Comparison of ENCODE assay signal across 12 cellular contexts in genomic region chr20:59013959-59014608, GRCh38. TPM values are rescaled to one million over a fixed set of nuclear protein-coding genes. Genes with fewer than 3 reads are reported as not detected.
DNase-seq lines count a peak whose midpoint lies in the region; ATAC-seq, FAIRE-seq and TF ChIP-seq lines count a peak whose summit lies in the region.
"Had no signal": no experiment of that assay in that cellular context is flagged by ENCODE, and none has a peak within 500 bp of the region (broad histone marks: within the 10 kb centered on the region; RNA-seq: fewer than 3 reads in every experiment).

No MANE protein-coding gene starts in this region.

- no peaks in the 10 kb centered on the region for H3K36me3 Mint-ChIP-seq in activated naive CD8-positive, alpha-beta T cell treated with anti-CD3 and anti-CD28 coated beads, Interleukin-2, amount 50 U/mL, for 24 hours (ENCODE audit: low read depth)

- BruUV-seq in HepG2 (replicated peaks; lab: Mats Ljungman, UMichigan), result no TSS peak

- TF ChIP-seq CTCF in AG04450 (IDR thresholded peaks at IDR 0.05; ENCODE audit: low read depth, low read length) (no peak), HepG2 (CRISPR knock-in tag; IDR thresholded peaks at IDR 0.05) (no peak), psoas muscle (IDR thresholded peaks at IDR 0.05) (no peak), gastrocnemius medialis (IDR thresholded peaks at IDR 0.05 in 4 of 5, conservative IDR thresholded peaks at IDR 0.05 in 1 of 5) (no peak)

- FAIRE-seq in HTR-8/SVneo (lab: Jason Lieb, UNC), result peak; percentile 83
- FAIRE-seq in HepG2 (lab: Jason Lieb, UNC), result no peak

- no peaks in the 10 kb centered on the region for H3K9me3 Mint-ChIP-seq in activated naive CD8-positive, alpha-beta T cell treated with anti-CD3 and anti-CD28 coated beads, Interleukin-2, amount 50 U/mL, for 24 hours

- CTCF ChIA-PET in AG04450 (lab: Charles Lee), result interaction anchor here (0.8 kb wide), 1 partner anchor 144 kb away, joined by 3 read pairs; no protein-coding TSS in a partner anchor
- CTCF ChIA-PET in HepG2 (lab: Yijun Ruan, JAX; ENCODE audit: low intra/inter-chr PET ratio, low total read pairs), result no interaction called here

- H3K9ac ChIP-seq in HepG2 (ENCODE audit: insufficient read depth, low read depth, low read length), result peak overlapping the region; percentile 38; the same call in 1 of the 2 replicates
- H3K9ac ChIP-seq: parathyroid adenoma had no signal

- POLR2A ChIA-PET in AG04450 (lab: Yijun Ruan, JAX), result no interaction called here
- POLR2A ChIA-PET in HepG2 (lab: Yijun Ruan, JAX), result interaction anchor here (1.2 to 7.7 kb wide), 2 partner anchors 18 to 30 kb away, joined by 3 to 61 read pairs; partner anchors contain the start of gene ATP5F1E

- H3K27ac ChIP-seq in AG04450 (ENCODE audit: low read depth, low read length) (peak overlapping the region; percentile 31), HepG2 (ENCODE audit: extremely low read length, insufficient read depth, low read length) (no peak overlapping the region), psoas muscle (no peak overlapping the region), gastrocnemius medialis (no peak overlapping the region)
- H3K27ac ChIP-seq: parathyroid adenoma had no signal

- H3K4me3 ChIP-seq in AG04450 (ENCODE audit: low read depth, low read length), result no peak overlapping the region
- H3K4me3 ChIP-seq in HepG2 (replicated peaks in 1 of 3; ENCODE audit: insufficient read depth in 1 of 3, low read depth in 2 of 3, low read length in 3 of 3), result peak overlapping the region in 2 of 3 experiments; percentile 47 to 62; a peak in 4 of 6 replicates
- no peak overlapping the region for H3K4me3 ChIP-seq in psoas muscle
- H3K4me3 ChIP-seq in gastrocnemius medialis, result no peak overlapping the region

- 75% methylated on average over 13 of the region's 13 CpGs for WGBS in HepG2 (ENCODE audit: low lambda C conversion rate)
- 77 to 89% (median 82%) methylated on average over 13 of the region's 13 CpGs for WGBS in psoas muscle, 3 donors

- in situ Hi-C loops in HepG2 (cut with HindIII; ENCODE audit: extremely low pct_ligation_motif_present, low pct_unique_long_range_greater_than_20kb), result no loop called here
- in situ Hi-C loops in gastrocnemius medialis (cut with MboI; ENCODE audit: low sequenced_read_pairs in 4 of 4), result no loop called here

- H3K27ac Mint-ChIP-seq in activated naive CD8-positive, alpha-beta T cell treated with anti-CD3 and anti-CD28 coated beads, Interleukin-2, amount 50 U/mL, for 24 hours, result peak overlapping the region; percentile 29

- no peak overlapping the region for H3K4me3 Mint-ChIP-seq in activated naive CD8-positive, alpha-beta T cell treated with anti-CD3 and anti-CD28 coated beads, Interleukin-2, amount 50 U/mL, for 24 hours

- no peak overlapping the region for H2AFZ ChIP-seq in HepG2 (ENCODE audit: low read length)
- H2AFZ ChIP-seq: parathyroid adenoma had no signal

- ATAC-seq in activated naive CD8-positive, alpha-beta T cell treated with anti-CD3 and anti-CD28 coated beads, Interleukin-2, amount 50 U/mL, for 24 hours, result peak; percentile 29
- no peak for ATAC-seq in HepG2
- ATAC-seq in psoas muscle, result no peak
- no peak for ATAC-seq in gastrocnemius medialis

- TF ChIP-seq EP300 in HepG2 (IDR thresholded peaks at IDR 0.05; ENCODE audit: low read depth in 2 of 2, low read length in 2 of 2) (no peak), HepG2 (CRISPR knock-in tag; IDR thresholded peaks at IDR 0.05; ENCODE audit: borderline replicate concordance) (no peak)

- H3K9me3 ChIP-seq in AG04450 (ENCODE audit: control insufficient read depth, insufficient read depth, low read length) (no peaks in the 10 kb centered on the region), HepG2 (ENCODE audit: low read length) (no peaks in the 10 kb centered on the region), psoas muscle (no peaks in the 10 kb centered on the region), gastrocnemius medialis (no peaks in the 10 kb centered on the region)

- H3K4me1 ChIP-seq in HepG2 (ENCODE audit: insufficient read depth, low read length) (peaks cover 100% of the 10 kb centered on the region), psoas muscle (peaks cover 3% of the 10 kb centered on the region), gastrocnemius medialis (no peaks in the 10 kb centered on the region)

- H3K27me3 Mint-ChIP-seq in activated naive CD8-positive, alpha-beta T cell treated with anti-CD3 and anti-CD28 coated beads, Interleukin-2, amount 50 U/mL, for 24 hours, result no peaks in the 10 kb centered on the region

- intact Hi-C loops in HepG2 (cut with micrococcal nuclease; ENCODE audit: unreplicated experiment), result no loop called here
- intact Hi-C loops in psoas muscle (cut with DNase I), result no loop called here
- intact Hi-C loops in gastrocnemius medialis (cut with DNase I; ENCODE audit: low total_unique reads), result no loop called here

- H4K20me1 ChIP-seq in HepG2 (ENCODE audit: insufficient read depth, low read length), result no peaks in the 10 kb centered on the region

- H3K4me1 Mint-ChIP-seq in activated naive CD8-positive, alpha-beta T cell treated with anti-CD3 and anti-CD28 coated beads, Interleukin-2, amount 50 U/mL, for 24 hours, result peaks cover 46% of the 10 kb centered on the region

- TF ChIP-seq POLR2A in HepG2 (IDR thresholded peaks at IDR 0.05; ENCODE audit: insufficient read depth in 1 of 2, low read depth in 2 of 2, low read length in 2 of 2) (no peak), gastrocnemius medialis (IDR thresholded peaks at IDR 0.05) (no peak)

- no peak for TF ChIP-seq RAD21 in HepG2 (CRISPR knock-in tag; IDR thresholded peaks at IDR 0.05)

- peaks cover 15% of the 10 kb centered on the region for H3K79me2 ChIP-seq in HepG2 (ENCODE audit: insufficient read depth, low read length)

- DNase-seq in AG04450 (ENCODE audit: low read depth, low spot score), result peak; percentile 24
- DNase-seq in HTR-8/SVneo (ENCODE audit: insufficient read length, low spot score), result no peak
- DNase-seq in activated naive CD8-positive, alpha-beta T cell treated with anti-CD3 and anti-CD28 coated beads, Interleukin-2, amount 50 U/mL, for 24 hours, result no peak
- DNase-seq in HepG2 (ENCODE audit: low spot score), result no peak
- DNase-seq in SKM-1 treated with dmso at 0.1 percent for 144 hours (lab: John Stamatoyannopoulos, UW; ENCODE audit: unreplicated experiment), result no peak
- no peak for DNase-seq in OCI-M1 (lab: John Stamatoyannopoulos, UW)
- no peak for DNase-seq in psoas muscle
- DNase-seq in gastrocnemius medialis, result no peak
- DNase-seq: NCI-H510A, SW 1271 had no signal

- peak overlapping the region; percentile 66 for H3K4me2 ChIP-seq in HepG2 (ENCODE audit: low read depth, low read length)

- no peaks in the 10 kb centered on the region; a peak in 1 of 5 replicates for H3K36me3 ChIP-seq in HepG2 (replicated peaks in 1 of 2; ENCODE audit: control insufficient read depth in 1 of 2, insufficient read depth in 2 of 2, low read length in 2 of 2)
- H3K36me3 ChIP-seq in psoas muscle (ENCODE audit: insufficient read depth in 1 of 2, low read depth in 1 of 2), result no peaks in the 10 kb centered on the region
- no peaks in the 10 kb centered on the region for H3K36me3 ChIP-seq in gastrocnemius medialis

- H3K27me3 ChIP-seq in AG04450 (ENCODE audit: control insufficient read depth, insufficient read depth, low read length) (no peaks in the 10 kb centered on the region), HepG2 (ENCODE audit: control insufficient read depth in 1 of 2, insufficient read depth in 2 of 2, low read length in 2 of 2) (no peaks in the 10 kb centered on the region), psoas muscle (ENCODE audit: insufficient read depth in 3 of 3, low read length in 2 of 3) (no peaks in the 10 kb centered on the region), gastrocnemius medialis (no peaks in the 10 kb centered on the region)

RNA-seq across cellular contexts. Expression of gene TUBB1, which starts 5.1 kb away (rescaled TPM):
- not detected in 2 replicates for polyA plus RNA-seq in AG04450 (2011; rRNA removed)
- polyA minus RNA-seq in AG04450 (2011; rRNA and poly(A)+ RNA removed), result not detected in 2 replicates
- total RNA-seq in HepG2 (2016; rRNA removed; fragmentation: Illumina TruSeq; extraction: Trizol), result 0.11 and 0.17 TPM in 2 replicates
- not detected in 2 replicates for total RNA-seq in HepG2 (2016; cell fraction: cytosol; rRNA removed; fragmentation: Illumina TruSeq; extraction: Trizol; ENCODE audit: low read depth)
- 0.17 and 0.25 TPM in 2 replicates for total RNA-seq in HepG2 (2016; cell fraction: insoluble cytoplasmic fraction; rRNA removed; fragmentation: Illumina TruSeq; extraction: Trizol)
- 0.07 TPM in 1 of 2 replicates, not detected in the other for total RNA-seq in HepG2 (2016; cell fraction: membrane; rRNA removed; fragmentation: Illumina TruSeq; extraction: Trizol)
- total RNA-seq in HepG2 (2016; cell fraction: nucleus; rRNA removed; fragmentation: Illumina TruSeq; extraction: Trizol), result 0.09 and 0.16 TPM in 2 replicates
- 51.5 and 57.6 TPM in 2 replicates for polyA plus RNA-seq in HepG2 (2011; rRNA removed)
- 32.3 and 32.4 TPM in 2 replicates for polyA plus RNA-seq in HepG2 (2011; cell fraction: cytosol; rRNA removed)
- polyA plus RNA-seq in HepG2 (2011; cell fraction: nucleus; rRNA removed), result 71.8 and 73.9 TPM in 2 replicates
- 7.2 and 22.3 TPM in 2 replicates for polyA plus RNA-seq in HepG2 (2012)
- 0.03 TPM in 1 of 2 replicates, not detected in the other for polyA plus RNA-seq in HepG2 (2016; cell fraction: cytosol; fragmentation: Illumina TruSeq; extraction: Trizol; ENCODE audit: low read depth)
- 0.23 and 0.33 TPM in 2 replicates for polyA plus RNA-seq in HepG2 (2016; cell fraction: insoluble cytoplasmic fraction; fragmentation: Illumina TruSeq; extraction: Trizol; ENCODE audit: low read depth)
- 0.05 and 0.07 TPM in 2 replicates for polyA plus RNA-seq in HepG2 (2016; cell fraction: membrane; fragmentation: Illumina TruSeq; extraction: Trizol; ENCODE audit: low read depth)
- 0.33 and 0.59 TPM in 2 replicates for polyA plus RNA-seq in HepG2 (2016; cell fraction: nucleus; fragmentation: Illumina TruSeq; extraction: Trizol; ENCODE audit: insufficient read depth, low read depth)
- 47.0 TPM in 1 of 2 replicates, not detected in the other for polyA minus RNA-seq in HepG2 (2011; rRNA and poly(A)+ RNA removed; ENCODE audit: low replicate concordance)
- polyA minus RNA-seq in HepG2 (2011; cell fraction: cytosol; rRNA and poly(A)+ RNA removed), result 17.2 and 17.4 TPM in 2 replicates
- polyA minus RNA-seq in HepG2 (2011; cell fraction: nucleus; rRNA and poly(A)+ RNA removed), result 20.1 and 23.4 TPM in 2 replicates
- total RNA-seq in psoas muscle, result under 1 TPM; 0.08 to 0.32 (median 0.19) TPM
- polyA plus RNA-seq in psoas muscle, result under 1 TPM in 2 of 3 donors, not detected in 1; 0.03 to 0.05 TPM
- under 1 TPM in 1 of 4 donors, not detected in 3; 0.07 TPM for total RNA-seq in gastrocnemius medialis
- total RNA-seq: kidney epithelial cell had no signal

RNA-seq across cellular contexts. Expression of gene CTSZ, which starts 7.0 kb away (rescaled TPM):
- polyA plus RNA-seq in AG04450 (2011; rRNA removed) (141 and 156 TPM in 2 replicates), HepG2 (2011; rRNA removed) (0.33 and 0.46 TPM in 2 replicates), psoas muscle (10 to 100 TPM; 38.2 to 47.3 (median 41.0) TPM)
- polyA minus RNA-seq in AG04450 (2011; rRNA and poly(A)+ RNA removed), result 67.9 and 73.2 TPM in 2 replicates
- total RNA-seq in HepG2 (2016; rRNA removed; fragmentation: Illumina TruSeq; extraction: Trizol) (not detected in 2 replicates), psoas muscle (10 to 100 TPM; 41.2 to 50.5 (median 45.0) TPM), gastrocnemius medialis (10 to 100 TPM; 25.2 to 58.7 (median 51.9) TPM)
- not detected in 2 replicates for total RNA-seq in HepG2 (2016; cell fraction: cytosol; rRNA removed; fragmentation: Illumina TruSeq; extraction: Trizol; ENCODE audit: low read depth)
- not detected in 2 replicates for total RNA-seq in HepG2 (2016; cell fraction: insoluble cytoplasmic fraction; rRNA removed; fragmentation: Illumina TruSeq; extraction: Trizol)
- total RNA-seq in HepG2 (2016; cell fraction: membrane; rRNA removed; fragmentation: Illumina TruSeq; extraction: Trizol), result not detected in 2 replicates
- not detected in 2 replicates for total RNA-seq in HepG2 (2016; cell fraction: nucleus; rRNA removed; fragmentation: Illumina TruSeq; extraction: Trizol)
- polyA plus RNA-seq in HepG2 (2011; cell fraction: cytosol; rRNA removed), result 0.28 and 0.36 TPM in 2 replicates
- polyA plus RNA-seq in HepG2 (2011; cell fraction: nucleus; rRNA removed), result 0.23 and 0.59 TPM in 2 replicates
- polyA plus RNA-seq in HepG2 (2012), result 0.47 and 0.52 TPM in 2 replicates
- not detected in 2 replicates for polyA plus RNA-seq in HepG2 (2016; cell fraction: cytosol; fragmentation: Illumina TruSeq; extraction: Trizol; ENCODE audit: low read depth)
- polyA plus RNA-seq in HepG2 (2016; cell fraction: insoluble cytoplasmic fraction; fragmentation: Illumina TruSeq; extraction: Trizol; ENCODE audit: low read depth), result not detected in 2 replicates
- not detected in 2 replicates for polyA plus RNA-seq in HepG2 (2016; cell fraction: membrane; fragmentation: Illumina TruSeq; extraction: Trizol; ENCODE audit: low read depth)
- polyA plus RNA-seq in HepG2 (2016; cell fraction: nucleus; fragmentation: Illumina TruSeq; extraction: Trizol; ENCODE audit: insufficient read depth, low read depth), result not detected in 2 replicates
- 0.10 and 114 TPM in 2 replicates for polyA minus RNA-seq in HepG2 (2011; rRNA and poly(A)+ RNA removed; ENCODE audit: low replicate concordance)
- 0.70 TPM in 1 of 2 replicates, not detected in the other for polyA minus RNA-seq in HepG2 (2011; cell fraction: cytosol; rRNA and poly(A)+ RNA removed)
- polyA minus RNA-seq in HepG2 (2011; cell fraction: nucleus; rRNA and poly(A)+ RNA removed), result 1.0 TPM in 1 of 2 replicates, not detected in the other

RNA-seq across cellular contexts. Expression of gene ATP5F1E, which starts 18.1 kb away (rescaled TPM):
- polyA plus RNA-seq in AG04450 (2011; rRNA removed), result 70.8 and 84.3 TPM in 2 replicates
- 9.6 and 11.4 TPM in 2 replicates for polyA minus RNA-seq in AG04450 (2011; rRNA and poly(A)+ RNA removed)
- 134 and 163 TPM in 2 replicates for total RNA-seq in HepG2 (2016; rRNA removed; fragmentation: Illumina TruSeq; extraction: Trizol)
- 136 and 187 TPM in 2 replicates for total RNA-seq in HepG2 (2016; cell fraction: cytosol; rRNA removed; fragmentation: Illumina TruSeq; extraction: Trizol; ENCODE audit: low read depth)
- 135 and 172 TPM in 2 replicates for total RNA-seq in HepG2 (2016; cell fraction: insoluble cytoplasmic fraction; rRNA removed; fragmentation: Illumina TruSeq; extraction: Trizol)
- 188 and 230 TPM in 2 replicates for total RNA-seq in HepG2 (2016; cell fraction: membrane; rRNA removed; fragmentation: Illumina TruSeq; extraction: Trizol)
- 74.5 and 76.2 TPM in 2 replicates for total RNA-seq in HepG2 (2016; cell fraction: nucleus; rRNA removed; fragmentation: Illumina TruSeq; extraction: Trizol)
- 99.9 and 121 TPM in 2 replicates for polyA plus RNA-seq in HepG2 (2011; rRNA removed)
- polyA plus RNA-seq in HepG2 (2011; cell fraction: cytosol; rRNA removed), result 40.4 and 46.7 TPM in 2 replicates
- polyA plus RNA-seq in HepG2 (2011; cell fraction: nucleus; rRNA removed), result 11.8 and 17.3 TPM in 2 replicates
- 85.8 and 145 TPM in 2 replicates for polyA plus RNA-seq in HepG2 (2012)
- 146 and 191 TPM in 2 replicates for polyA plus RNA-seq in HepG2 (2016; cell fraction: cytosol; fragmentation: Illumina TruSeq; extraction: Trizol; ENCODE audit: low read depth)
- polyA plus RNA-seq in HepG2 (2016; cell fraction: insoluble cytoplasmic fraction; fragmentation: Illumina TruSeq; extraction: Trizol; ENCODE audit: low read depth), result 167 and 175 TPM in 2 replicates
- polyA plus RNA-seq in HepG2 (2016; cell fraction: membrane; fragmentation: Illumina TruSeq; extraction: Trizol; ENCODE audit: low read depth), result 151 and 201 TPM in 2 replicates
- 88.7 and 95.7 TPM in 2 replicates for polyA plus RNA-seq in HepG2 (2016; cell fraction: nucleus; fragmentation: Illumina TruSeq; extraction: Trizol; ENCODE audit: insufficient read depth, low read depth)
- 19.0 and 25.4 TPM in 2 replicates for polyA minus RNA-seq in HepG2 (2011; rRNA and poly(A)+ RNA removed; ENCODE audit: low replicate concordance)
- polyA minus RNA-seq in HepG2 (2011; cell fraction: cytosol; rRNA and poly(A)+ RNA removed), result 21.2 and 23.6 TPM in 2 replicates
- 61.4 and 62.2 TPM in 2 replicates for polyA minus RNA-seq in HepG2 (2011; cell fraction: nucleus; rRNA and poly(A)+ RNA removed)
- 10 to 100 TPM; 72.1 to 88.5 (median 87.1) TPM for total RNA-seq in psoas muscle
- polyA plus RNA-seq in psoas muscle, result 10 to 100 TPM; 57.1 to 65.4 (median 63.6) TPM
- total RNA-seq in gastrocnemius medialis, result 10 to 100 TPM; 27.1 to 38.2 (median 33.7) TPM

RNA-seq across cellular contexts. Expression of gene PRELID3B, which starts 28.5 kb away (rescaled TPM):
- polyA plus RNA-seq in AG04450 (2011; rRNA removed) (51.7 and 58.2 TPM in 2 replicates), HepG2 (2011; rRNA removed) (19.5 and 23.3 TPM in 2 replicates), psoas muscle (10 to 100 TPM; 23.2 to 61.2 (median 42.9) TPM)
- polyA minus RNA-seq in AG04450 (2011; rRNA and poly(A)+ RNA removed), result 50.3 and 58.5 TPM in 2 replicates
- total RNA-seq in HepG2 (2016; rRNA removed; fragmentation: Illumina TruSeq; extraction: Trizol) (42.6 and 59.8 TPM in 2 replicates), psoas muscle (10 to 100 TPM; 33.7 to 57.5 (median 34.2) TPM), gastrocnemius medialis (10 to 100 TPM; 31.6 to 41.3 (median 35.1) TPM)
- 19.8 and 23.7 TPM in 2 replicates for total RNA-seq in HepG2 (2016; cell fraction: cytosol; rRNA removed; fragmentation: Illumina TruSeq; extraction: Trizol; ENCODE audit: low read depth)
- total RNA-seq in HepG2 (2016; cell fraction: insoluble cytoplasmic fraction; rRNA removed; fragmentation: Illumina TruSeq; extraction: Trizol), result 40.7 and 62.3 TPM in 2 replicates
- 47.0 and 50.1 TPM in 2 replicates for total RNA-seq in HepG2 (2016; cell fraction: membrane; rRNA removed; fragmentation: Illumina TruSeq; extraction: Trizol)
- total RNA-seq in HepG2 (2016; cell fraction: nucleus; rRNA removed; fragmentation: Illumina TruSeq; extraction: Trizol), result 15.4 and 21.0 TPM in 2 replicates
- polyA plus RNA-seq in HepG2 (2011; cell fraction: cytosol; rRNA removed), result 7.1 and 11.2 TPM in 2 replicates
- 6.0 and 7.6 TPM in 2 replicates for polyA plus RNA-seq in HepG2 (2011; cell fraction: nucleus; rRNA removed)
- 17.6 and 21.3 TPM in 2 replicates for polyA plus RNA-seq in HepG2 (2012)
- 16.2 and 20.1 TPM in 2 replicates for polyA plus RNA-seq in HepG2 (2016; cell fraction: cytosol; fragmentation: Illumina TruSeq; extraction: Trizol; ENCODE audit: low read depth)
- polyA plus RNA-seq in HepG2 (2016; cell fraction: insoluble cytoplasmic fraction; fragmentation: Illumina TruSeq; extraction: Trizol; ENCODE audit: low read depth), result 46.4 and 46.8 TPM in 2 replicates
- polyA plus RNA-seq in HepG2 (2016; cell fraction: membrane; fragmentation: Illumina TruSeq; extraction: Trizol; ENCODE audit: low read depth), result 29.0 and 30.9 TPM in 2 replicates
- polyA plus RNA-seq in HepG2 (2016; cell fraction: nucleus; fragmentation: Illumina TruSeq; extraction: Trizol; ENCODE audit: insufficient read depth, low read depth), result 22.7 and 25.0 TPM in 2 replicates
- polyA minus RNA-seq in HepG2 (2011; rRNA and poly(A)+ RNA removed; ENCODE audit: low replicate concordance), result 35.2 and 278 TPM in 2 replicates
- 23.0 and 32.6 TPM in 2 replicates for polyA minus RNA-seq in HepG2 (2011; cell fraction: cytosol; rRNA and poly(A)+ RNA removed)
- polyA minus RNA-seq in HepG2 (2011; cell fraction: nucleus; rRNA and poly(A)+ RNA removed), result 9.5 and 14.8 TPM in 2 replicates

RNA-seq across cellular contexts. Expression of gene NELFCD, which starts 33.0 kb away (rescaled TPM):
- 69.6 and 79.9 TPM in 2 replicates for polyA plus RNA-seq in AG04450 (2011; rRNA removed)
- 57.0 and 62.3 TPM in 2 replicates for polyA minus RNA-seq in AG04450 (2011; rRNA and poly(A)+ RNA removed)
- 159 and 160 TPM in 2 replicates for total RNA-seq in HepG2 (2016; rRNA removed; fragmentation: Illumina TruSeq; extraction: Trizol)
- 40.4 and 47.8 TPM in 2 replicates for total RNA-seq in HepG2 (2016; cell fraction: cytosol; rRNA removed; fragmentation: Illumina TruSeq; extraction: Trizol; ENCODE audit: low read depth)
- total RNA-seq in HepG2 (2016; cell fraction: insoluble cytoplasmic fraction; rRNA removed; fragmentation: Illumina TruSeq; extraction: Trizol), result 132 and 155 TPM in 2 replicates
- total RNA-seq in HepG2 (2016; cell fraction: membrane; rRNA removed; fragmentation: Illumina TruSeq; extraction: Trizol), result 73.6 and 76.0 TPM in 2 replicates
- 124 and 141 TPM in 2 replicates for total RNA-seq in HepG2 (2016; cell fraction: nucleus; rRNA removed; fragmentation: Illumina TruSeq; extraction: Trizol)
- polyA plus RNA-seq in HepG2 (2011; rRNA removed), result 168 and 203 TPM in 2 replicates
- 156 and 174 TPM in 2 replicates for polyA plus RNA-seq in HepG2 (2011; cell fraction: cytosol; rRNA removed)
- polyA plus RNA-seq in HepG2 (2011; cell fraction: nucleus; rRNA removed), result 553 and 648 TPM in 2 replicates
- polyA plus RNA-seq in HepG2 (2012), result 143 and 173 TPM in 2 replicates
- 31.7 and 32.2 TPM in 2 replicates for polyA plus RNA-seq in HepG2 (2016; cell fraction: cytosol; fragmentation: Illumina TruSeq; extraction: Trizol; ENCODE audit: low read depth)
- 140 and 169 TPM in 2 replicates for polyA plus RNA-seq in HepG2 (2016; cell fraction: insoluble cytoplasmic fraction; fragmentation: Illumina TruSeq; extraction: Trizol; ENCODE audit: low read depth)
- polyA plus RNA-seq in HepG2 (2016; cell fraction: membrane; fragmentation: Illumina TruSeq; extraction: Trizol; ENCODE audit: low read depth), result 55.0 and 56.1 TPM in 2 replicates
- 254 and 278 TPM in 2 replicates for polyA plus RNA-seq in HepG2 (2016; cell fraction: nucleus; fragmentation: Illumina TruSeq; extraction: Trizol; ENCODE audit: insufficient read depth, low read depth)
- polyA minus RNA-seq in HepG2 (2011; rRNA and poly(A)+ RNA removed; ENCODE audit: low replicate concordance), result 150 and 192 TPM in 2 replicates
- 74.9 and 79.5 TPM in 2 replicates for polyA minus RNA-seq in HepG2 (2011; cell fraction: cytosol; rRNA and poly(A)+ RNA removed)
- polyA minus RNA-seq in HepG2 (2011; cell fraction: nucleus; rRNA and poly(A)+ RNA removed), result 224 and 244 TPM in 2 replicates
- 10 to 100 TPM; 32.8 to 43.6 (median 34.2) TPM for total RNA-seq in psoas muscle
- polyA plus RNA-seq in psoas muscle, result 10 to 100 TPM; 24.1 to 41.1 (median 38.8) TPM
- 10 to 100 TPM; 37.8 to 44.3 (median 40.9) TPM for total RNA-seq in gastrocnemius medialis

Comparison
In these comparisons a context has a peak if more than half of its experiments do, and no peak if none do; other contexts are left out.
1. H3K4me3 ChIP-seq: peak in HepG2 (2 of 3); none in AG04450 (single experiment), psoas muscle (single experiment) and gastrocnemius medialis (0 of 4).
2. RNA of gene CTSZ, which starts 7.0 kb away (total RNA-seq): 25.2 to 58.7 TPM in gastrocnemius medialis and 41.2 to 50.5 TPM in psoas muscle; not detected in HepG2; every median in the first group is over 10 times any median in the second.